22 cellular contexts compared by ENCODE assay signal in genomic region chr6:7958464-7958863, GRCh38. TPM values are rescaled to one million over a fixed set of nuclear protein-coding genes. Genes with fewer than 3 reads are reported as not detected.
DNase-seq lines count a peak whose midpoint lies in the region; ATAC-seq, FAIRE-seq and TF ChIP-seq lines count a peak whose summit lies in the region.
"Had no signal": no experiment of that assay in that cellular context is flagged by ENCODE, and none has a peak within 500 bp of the region (broad histone marks: within the 10 kb centered on the region; RNA-seq: fewer than 3 reads in every experiment).

No MANE protein-coding gene starts in this region.

- no peaks in the 10 kb centered on the region for H3K9me3 ChIP-seq in PC-3 (ENCODE audit: low read length)
- no peaks in the 10 kb centered on the region for H3K9me3 ChIP-seq in esophagus muscularis mucosa
- H3K9me3 ChIP-seq: A549, Caco-2 had no signal

- H3K36me3 ChIP-seq in PC-3 (ENCODE audit: low read depth, low read length) (no peaks in the 10 kb centered on the region), esophagus muscularis mucosa (no peaks in the 10 kb centered on the region)

- no peaks in the 10 kb centered on the region for H3K79me2 ChIP-seq in PC-3 (ENCODE audit: low read length)

- H3K9me2 ChIP-seq in PC-3 (replicated peaks; ENCODE audit: low read length) = no peaks in the 10 kb centered on the region

- peak; percentile 39 for DNase-seq in GM12865 (ENCODE audit: low read depth)
- DNase-seq in GM19239 (ENCODE audit: insufficient read length, low spot score) = no peak
- DNase-seq in PC-3 = peak; percentile 14
- DNase-seq in esophagus muscularis mucosa (ENCODE audit: extremely low spot score) = peak; percentile 17
- no peak for DNase-seq in activated naive CD4-positive, alpha-beta T cell treated with anti-CD3 and anti-CD28 coated beads, Interleukin-2, amount 10 ng/mL, durations not matched to agents 7 days and 5 days
- DNase-seq: 8988T; ACHN; AML-193; C1 segment of cervical spinal cord; Caco-2; CD4-positive, alpha-beta memory T cell; DMS153; DMS79 treated with DMSO at 0.1 percent for 48 hours; GF-D8; GM23248; H7; HCEC 1CT had no signal

- H3K27ac ChIP-seq in PC-3 (ENCODE audit: low read length) (no peak overlapping the region), esophagus muscularis mucosa (replicated peaks in 1 of 4) (no peak overlapping the region)
- H3K27ac ChIP-seq: A549, GM23248 had no signal

- no peak overlapping the region for H3K4me3 Mint-ChIP-seq in activated naive CD4-positive, alpha-beta T cell treated with anti-CD3 and anti-CD28 coated beads, Interleukin-2, amount 10 ng/mL, durations not matched to agents 7 days and 5 days
- H3K4me3 Mint-ChIP-seq: CD4-positive, alpha-beta memory T cell had no signal

- no peak overlapping the region for H3K4me2 ChIP-seq in PC-3 (ENCODE audit: low read length)
- H3K4me2 ChIP-seq: A549 had no signal

- H3K4me1 ChIP-seq in PC-3 (ENCODE audit: insufficient read depth, low read length) (peaks cover 23% of the 10 kb centered on the region), esophagus muscularis mucosa (no peaks in the 10 kb centered on the region)
- H3K4me1 ChIP-seq: A549, Caco-2 had no signal

- TF ChIP-seq CTCF in GM12865 (IDR thresholded peaks at IDR 0.05; ENCODE audit: insufficient read depth, low read depth, low read length, missing control alignments) = no peak
- no peak for TF ChIP-seq CTCF in PC-3 (conservative IDR thresholded peaks at IDR 0.05; ENCODE audit: low read depth, low read length)
- TF ChIP-seq CTCF in esophagus muscularis mucosa (IDR thresholded peaks at IDR 0.05) = no peak

- TF ChIP-seq POLR2A in esophagus muscularis mucosa (IDR thresholded peaks at IDR 0.05; ENCODE audit: low read depth) = no peak

- TF ChIP-seq EP300 in esophagus muscularis mucosa (IDR thresholded peaks at IDR 0.05) = no peak

- no peak overlapping the region for H3K4me3 ChIP-seq in GM12865 (ENCODE audit: low read depth, low read length)
- no peak overlapping the region for H3K4me3 ChIP-seq in PC-3 (ENCODE audit: low read length)
- H3K4me3 ChIP-seq in esophagus muscularis mucosa = no peak overlapping the region
- H3K4me3 ChIP-seq: A549, GM23248 had no signal

- H3K9ac ChIP-seq in PC-3 (ENCODE audit: low read length) = no peak overlapping the region
- H3K9ac ChIP-seq: GM23248 had no signal

- H2AFZ ChIP-seq in PC-3 (ENCODE audit: low read length) = no peak overlapping the region
- H2AFZ ChIP-seq: GM23248 had no signal

- CTCF ChIA-PET in PC-3 (lab: Charles Lee) = no interaction called here
- CTCF ChIA-PET in activated naive CD4-positive, alpha-beta T cell treated with anti-CD3 and anti-CD28 coated beads, Interleukin-2, amount 10 ng/mL, durations not matched to agents 7 days and 5 days (lab: Charles Lee) = no interaction called here

- ATAC-seq in PC-3 (no peak), HG03520 (IDR thresholded peaks at IDR 0.05; ENCODE audit: unreplicated experiment) (no peak), GM21529 (IDR thresholded peaks at IDR 0.05; ENCODE audit: unreplicated experiment) (no peak)
- ATAC-seq: A549 had no signal

- no peaks in the 10 kb centered on the region for H3K27me3 Mint-ChIP-seq in activated naive CD4-positive, alpha-beta T cell treated with anti-CD3 and anti-CD28 coated beads, Interleukin-2, amount 10 ng/mL, durations not matched to agents 7 days and 5 days

- WGBS in esophagus muscularis mucosa = 78% methylated on average over 1 of the region's 1 CpG

- peak; percentile 79 for FAIRE-seq in GM19239 (lab: Jason Lieb, UNC)
- FAIRE-seq: A549, GM18507, H1 had no signal

- no peaks in the 10 kb centered on the region for H3F3A ChIP-seq in PC-3 (ENCODE audit: low read length, unreplicated experiment)

- POLR2A ChIA-PET in PC-3 (lab: Charles Lee; ENCODE audit: unreplicated experiment) = no interaction called here

- H4K20me1 ChIP-seq in PC-3 (ENCODE audit: low read length) = no peaks in the 10 kb centered on the region

- no peak overlapping the region for H3K27ac Mint-ChIP-seq in activated naive CD4-positive, alpha-beta T cell treated with anti-CD3 and anti-CD28 coated beads, Interleukin-2, amount 10 ng/mL, durations not matched to agents 7 days and 5 days
- H3K27ac Mint-ChIP-seq: CD4-positive, alpha-beta memory T cell had no signal

- H3K36me3 Mint-ChIP-seq in activated naive CD4-positive, alpha-beta T cell treated with anti-CD3 and anti-CD28 coated beads, Interleukin-2, amount 10 ng/mL, durations not matched to agents 7 days and 5 days = no peaks in the 10 kb centered on the region
- H3K36me3 Mint-ChIP-seq: CD4-positive, alpha-beta memory T cell had no signal

- H3K27me3 ChIP-seq in PC-3 (ENCODE audit: low read length) (no peaks in the 10 kb centered on the region), esophagus muscularis mucosa (no peaks in the 10 kb centered on the region)

- intact Hi-C loops in PC-3 (cut with micrococcal nuclease) = no loop called here
- intact Hi-C loops in esophagus muscularis mucosa (cut with DNase I) = no loop called here

- BruUV-seq in PC-3 (replicated peaks; lab: Mats Ljungman, UMichigan) = no TSS peak

- peaks cover 1% of the 10 kb centered on the region for H3K9me3 Mint-ChIP-seq in activated naive CD4-positive, alpha-beta T cell treated with anti-CD3 and anti-CD28 coated beads, Interleukin-2, amount 10 ng/mL, durations not matched to agents 7 days and 5 days

- H3K4me1 Mint-ChIP-seq in activated naive CD4-positive, alpha-beta T cell treated with anti-CD3 and anti-CD28 coated beads, Interleukin-2, amount 10 ng/mL, durations not matched to agents 7 days and 5 days = no peaks in the 10 kb centered on the region
- H3K4me1 Mint-ChIP-seq: CD4-positive, alpha-beta memory T cell had no signal

RNA-seq across cellular contexts. Expression of gene TXNDC5, which starts 47.9 kb away (rescaled TPM):
- total RNA-seq in PC-3 (2014; rRNA removed) (218 and 221 TPM in 2 replicates), esophagus muscularis mucosa (100 to 1,000 TPM in 2 of 4 donors, 10 to 100 TPM in 2; 61.5 to 116 (median 99.0) TPM)

Comparison
In these comparisons a context has a peak if more than half of its experiments do, and no peak if none do; other contexts are left out.
1. DNase-seq: peak in GM12865 (single experiment), PC-3 (single experiment) and esophagus muscularis mucosa (single experiment); none in GM19239 (single experiment) and activated naive CD4-positive, alpha-beta T cell treated with anti-CD3 and anti-CD28 coated beads, Interleukin-2, amount 10 ng/mL, durations not matched to agents 7 days and 5 days (single experiment).